8 cellular contexts compared by ENCODE assay signal in genomic region chr19:48493718-48494515, GRCh38. TPM values are rescaled to one million over a fixed set of nuclear protein-coding genes. Genes with fewer than 3 reads are reported as not detected.
DNase-seq lines count a peak whose midpoint lies in the region; ATAC-seq, FAIRE-seq and TF ChIP-seq lines count a peak whose summit lies in the region.

No MANE protein-coding gene starts in this region.

- peak overlapping the region; percentile 65 for H3K4me3 ChIP-seq in A549

- CTCF ChIA-PET in A549 (lab: Yijun Ruan, JAX), result interaction anchor here (0.6 to 9.5 kb wide), 11 partner anchors 13 to 115 kb away, joined by 3 to 152 read pairs (median 4); no protein-coding TSS in a partner anchor

- DNase-seq in A549 (ENCODE audit: low read depth in 1 of 2, low spot score in 1 of 2) (no peak), HFFc6 (no peak), memory B cell (ENCODE audit: low spot score in 2 of 2) (no peak), NCI-H1417 treated with DMSO at 0.1 percent for 48 hours (lab: John Stamatoyannopoulos, UW) (no peak)
- DNase-seq in activated CD4-positive, alpha-beta T cell treated with anti-CD3 and anti-CD28 coated beads for 48 hours, result no peak

- peak overlapping the region; percentile 76 for H3K4me3 Mint-ChIP-seq in HFFc6
- peak overlapping the region; percentile 64 to 85 (median 78) for H3K4me3 Mint-ChIP-seq in brain
- peak overlapping the region; percentile 80 for H3K4me3 Mint-ChIP-seq in memory B cell

- no peak for TF ChIP-seq RAD21 in A549 (conservative IDR thresholded peaks at IDR 0.05 in 1 of 2, IDR thresholded peaks at IDR 0.05 in 1 of 2)

- peak overlapping the region; percentile 74 for H3K4me2 ChIP-seq in A549

- ATAC-seq in A549, result peak; percentile 11 to 17
- no peak for ATAC-seq in memory B cell (ENCODE audit: low read depth)
- no peak for ATAC-seq in GM18870 (IDR thresholded peaks at IDR 0.05; ENCODE audit: unreplicated experiment)
- no peak for ATAC-seq in HG02852 (IDR thresholded peaks at IDR 0.05; ENCODE audit: unreplicated experiment)

- peaks cover 42% of the 10 kb centered on the region for H3K4me1 ChIP-seq in A549

- POLR2A ChIA-PET in A549 (lab: Yijun Ruan, JAX), result interaction anchor here (0.6 to 2.6 kb wide), 22 partner anchors 8 to 172 kb away, joined by 3 to 18 read pairs (median 4); partner anchors contain the start of genes KDELR1, LMTK3, RPL18 and SPHK2

- H3K27ac Mint-ChIP-seq in HFFc6 (peak overlapping the region; percentile 13; the same call in 1 of the 2 replicates), brain (peak overlapping the region in 2 of 5 experiments; percentile 47 to 59), memory B cell (no peak overlapping the region)

- TF ChIP-seq EP300 in A549 (IDR thresholded peaks at IDR 0.05), result no peak

- 14% methylated on average over 46 of the region's 74 CpGs for WGBS in A549 (ENCODE audit: missing lambda C conversion rate)

- H3K4me1 Mint-ChIP-seq in HFFc6 (ENCODE audit: low read depth), result peaks cover 15% of the 10 kb centered on the region
- peaks cover 42% of the 10 kb centered on the region for H3K4me1 Mint-ChIP-seq in brain
- H3K4me1 Mint-ChIP-seq in memory B cell, result peaks cover 29% of the 10 kb centered on the region

- no peak for TF ChIP-seq POLR2A in A549 (IDR thresholded peaks at IDR 0.05; ENCODE audit: low read length)

- H3K36me3 Mint-ChIP-seq in HFFc6 (ENCODE audit: low read depth) (no peaks in the 10 kb centered on the region; the same call in 1 of the 2 replicates), brain (peaks cover 15% of the 10 kb centered on the region), memory B cell (peaks cover 4% of the 10 kb centered on the region)

- FAIRE-seq in A549 (lab: Jason Lieb, UNC), result no peak

- TF ChIP-seq CTCF in A549 (IDR thresholded peaks at IDR 0.05) (no peak), HFFc6 (IDR thresholded peaks at IDR 0.05) (no peak), brain (conservative IDR thresholded peaks at IDR 0.05) (no peak)

- 0 out of 2 replicates have a peak, but pooled peaks cover 4% of the 10 kb centered on the region for H3K9me3 Mint-ChIP-seq in HFFc6
- peaks cover 0 to 2% (median 0%) of the 10 kb centered on the region in 5 experiments for H3K9me3 Mint-ChIP-seq in brain
- H3K9me3 Mint-ChIP-seq in memory B cell, result peaks cover 6% of the 10 kb centered on the region

- H3K27me3 Mint-ChIP-seq in HFFc6 (ENCODE audit: insufficient read depth), result peaks cover 10% of the 10 kb centered on the region
- H3K27me3 Mint-ChIP-seq in brain, result peaks cover 29% of the 10 kb centered on the region
- H3K27me3 Mint-ChIP-seq in memory B cell, result peaks cover 42% of the 10 kb centered on the region

- peak overlapping the region; percentile 86 to 94 for H3K27ac ChIP-seq in A549

- H3K9me3 ChIP-seq in A549, result no peaks in the 10 kb centered on the region

TF ChIP-seq in A549, 52 proteins besides CTCF, POLR2A, EP300 and RAD21:
- TF ChIP-seq USF2 (IDR thresholded peaks at IDR 0.05) (no peak), POLR2AphosphoS2 (conservative IDR thresholded peaks at IDR 0.05; ENCODE audit: low read length) (peak; percentile 83), PHF8 (IDR thresholded peaks at IDR 0.05; ENCODE audit: borderline replicate concordance, low read depth) (peak; percentile 80; the same call in 1 of the 2 replicates), BCL3 (IDR thresholded peaks at IDR 0.05) (0 out of 3 replicates have a peak, but pooled peaks have one; percentile 70), JUN (IDR thresholded peaks at IDR 0.05) (peak in 1 of 2 experiments; percentile 84; a peak in 3 of 5 replicates), GATA3 (IDR thresholded peaks at IDR 0.05; ENCODE audit: borderline replicate concordance) (0 out of 2 replicates have a peak, but pooled peaks have one; percentile 10), RCOR1 (IDR thresholded peaks at IDR 0.05; ENCODE audit: low read depth, low read length) (no peak)

RNA-seq across cellular contexts. Expression of gene LMTK3, which starts 17.7 kb away (rescaled TPM):
- polyA plus RNA-seq in A549 (2011; rRNA removed) (0.62 and 0.95 TPM in 2 replicates), A549 (2017; fragmentation: RNase III; extraction: RNeasy Plus Mini Kit Qiagen cat#74134 plus additional on column Dnase treatment) (4.6 to 6.1 TPM (median 5.6 TPM) in 3 replicates), brain (ENCODE audit: insufficient read depth, low read depth, low replicate concordance) (27.6 TPM)
- polyA plus RNA-seq in A549 (2012; cell fraction: cytosol; rRNA removed), result 2.6 and 3.8 TPM in 2 replicates
- 9.6 and 11.7 TPM in 2 replicates for polyA plus RNA-seq in A549 (2012; cell fraction: nucleus; rRNA removed)
- polyA minus RNA-seq in A549 (2011; rRNA and poly(A)+ RNA removed), result 0.45 and 0.54 TPM in 2 replicates
- under 1 TPM; 0.21 to 0.88 (median 0.60) TPM for total RNA-seq in HFFc6 (2021; fragmentation: NEBNext Ultra II Directional; extraction: Animal tissue kit (Norgen Biotek cat#: 25700))

RNA-seq across cellular contexts. Expression of gene CYTH2, which starts 24.7 kb away (rescaled TPM):
- polyA plus RNA-seq in A549 (2011; rRNA removed) (33.4 and 36.9 TPM in 2 replicates), A549 (2017; fragmentation: RNase III; extraction: RNeasy Plus Mini Kit Qiagen cat#74134 plus additional on column Dnase treatment) (42.3 to 55.4 TPM (median 50.5 TPM) in 3 replicates), brain (ENCODE audit: insufficient read depth, low read depth, low replicate concordance) (108 TPM)
- polyA plus RNA-seq in A549 (2012; cell fraction: cytosol; rRNA removed), result 48.4 and 61.1 TPM in 2 replicates
- polyA plus RNA-seq in A549 (2012; cell fraction: nucleus; rRNA removed), result 158 and 205 TPM in 2 replicates
- polyA minus RNA-seq in A549 (2011; rRNA and poly(A)+ RNA removed), result 49.4 and 52.6 TPM in 2 replicates
- 10 to 100 TPM; 46.2 to 49.5 (median 47.1) TPM for total RNA-seq in HFFc6 (2021; fragmentation: NEBNext Ultra II Directional; extraction: Animal tissue kit (Norgen Biotek cat#: 25700))

RNA-seq across cellular contexts. Expression of gene KCNJ14, which starts 38.5 kb away (rescaled TPM):
- 1.9 and 2.2 TPM in 2 replicates for polyA plus RNA-seq in A549 (2011; rRNA removed)
- polyA plus RNA-seq in A549 (2012; cell fraction: cytosol; rRNA removed), result 1.5 and 1.9 TPM in 2 replicates
- 12.5 and 14.5 TPM in 2 replicates for polyA plus RNA-seq in A549 (2012; cell fraction: nucleus; rRNA removed)
- polyA plus RNA-seq in A549 (2017; fragmentation: RNase III; extraction: RNeasy Plus Mini Kit Qiagen cat#74134 plus additional on column Dnase treatment), result 1.3 to 1.4 TPM (median 1.3 TPM) in 3 replicates
- 1.9 and 2.4 TPM in 2 replicates for polyA minus RNA-seq in A549 (2011; rRNA and poly(A)+ RNA removed)
- total RNA-seq in HFFc6 (2021; fragmentation: NEBNext Ultra II Directional; extraction: Animal tissue kit (Norgen Biotek cat#: 25700)), result under 1 TPM; 0.33 to 0.90 (median 0.51) TPM
- polyA plus RNA-seq in brain (ENCODE audit: insufficient read depth, low read depth, low replicate concordance), result 0.80 TPM

RNA-seq across cellular contexts. Expression of gene GRWD1, which starts 48.1 kb away (rescaled TPM):
- 40.0 and 48.1 TPM in 2 replicates for polyA plus RNA-seq in A549 (2011; rRNA removed)
- 64.4 and 73.9 TPM in 2 replicates for polyA plus RNA-seq in A549 (2012; cell fraction: cytosol; rRNA removed)
- polyA plus RNA-seq in A549 (2012; cell fraction: nucleus; rRNA removed), result 93.3 and 105 TPM in 2 replicates
- 82.1 to 87.0 TPM (median 84.2 TPM) in 3 replicates for polyA plus RNA-seq in A549 (2017; fragmentation: RNase III; extraction: RNeasy Plus Mini Kit Qiagen cat#74134 plus additional on column Dnase treatment)
- 28.1 and 30.0 TPM in 2 replicates for polyA minus RNA-seq in A549 (2011; rRNA and poly(A)+ RNA removed)
- total RNA-seq in HFFc6 (2021; fragmentation: NEBNext Ultra II Directional; extraction: Animal tissue kit (Norgen Biotek cat#: 25700)), result 10 to 100 TPM; 36.2 to 53.5 (median 41.7) TPM
- polyA plus RNA-seq in brain (ENCODE audit: insufficient read depth, low read depth, low replicate concordance), result 20.4 TPM

RNA-seq across cellular contexts. Expression of gene SULT2B1, which starts 58.1 kb away (rescaled TPM):
- polyA plus RNA-seq in A549 (2011; rRNA removed) (22.2 and 22.4 TPM in 2 replicates), A549 (2017; fragmentation: RNase III; extraction: RNeasy Plus Mini Kit Qiagen cat#74134 plus additional on column Dnase treatment) (30.1 to 36.5 TPM (median 34.3 TPM) in 3 replicates), brain (ENCODE audit: insufficient read depth, low read depth, low replicate concordance) (3.5 TPM)
- 31.5 and 41.0 TPM in 2 replicates for polyA plus RNA-seq in A549 (2012; cell fraction: cytosol; rRNA removed)
- polyA plus RNA-seq in A549 (2012; cell fraction: nucleus; rRNA removed), result 23.6 and 29.0 TPM in 2 replicates
- 26.5 and 28.7 TPM in 2 replicates for polyA minus RNA-seq in A549 (2011; rRNA and poly(A)+ RNA removed)
- under 1 TPM in 1 of 6 experiments, not detected in 5; 0.33 TPM for total RNA-seq in HFFc6 (2021; fragmentation: NEBNext Ultra II Directional; extraction: Animal tissue kit (Norgen Biotek cat#: 25700))

Comparison
In these comparisons a context has a peak if more than half of its experiments do, and no peak if none do; other contexts are left out.
1. ATAC-seq: peak in A549 (2 of 2); none in memory B cell (single experiment), GM18870 (single experiment) and HG02852 (single experiment).
2. Peak in every context shown above with its lines, with median percentiles within 50 percentile points of each other: H3K4me3 Mint-ChIP-seq.